1 cellular context compared by ENCODE assay signal in the genomic region with DNA sequence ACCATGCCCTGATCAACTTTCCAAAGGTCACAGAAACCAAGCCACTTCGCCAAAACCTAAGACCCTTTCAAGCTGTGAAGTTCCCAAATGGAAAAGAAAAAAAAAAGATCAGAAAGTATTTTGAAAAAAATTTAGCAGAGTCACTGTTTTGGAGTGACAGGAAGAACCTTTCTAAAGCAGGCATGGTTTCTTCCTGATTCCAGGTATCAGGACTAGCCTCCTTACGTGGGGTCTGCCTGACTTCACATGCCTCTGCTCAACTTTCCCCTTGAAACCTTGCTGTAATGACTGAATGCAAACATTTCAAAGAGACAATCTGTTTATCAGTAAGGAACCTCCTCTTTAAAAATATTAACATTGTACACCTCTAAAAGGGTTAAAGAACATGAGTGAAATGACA.
TF ChIP-seq lines count a peak whose summit lies in the region.

No MANE protein-coding gene starts in this region.

TF ChIP-seq in endothelial cell of umbilical vein, 7 proteins besides CTCF, POLR2A, EP300 and RAD21 (continued from another document):
- TF ChIP-seq, protein P1, sequence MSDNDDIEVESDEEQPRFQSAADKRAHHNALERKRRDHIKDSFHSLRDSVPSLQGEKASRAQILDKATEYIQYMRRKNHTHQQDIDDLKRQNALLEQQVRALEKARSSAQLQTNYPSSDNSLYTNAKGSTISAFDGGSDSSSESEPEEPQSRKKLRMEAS (IDR thresholded peaks at IDR 0.05; ENCODE audit: insufficient read depth, insufficient read length), result no peak
